Comparison of ENCODE assay signal across 33 cellular contexts in the genomic region with DNA sequence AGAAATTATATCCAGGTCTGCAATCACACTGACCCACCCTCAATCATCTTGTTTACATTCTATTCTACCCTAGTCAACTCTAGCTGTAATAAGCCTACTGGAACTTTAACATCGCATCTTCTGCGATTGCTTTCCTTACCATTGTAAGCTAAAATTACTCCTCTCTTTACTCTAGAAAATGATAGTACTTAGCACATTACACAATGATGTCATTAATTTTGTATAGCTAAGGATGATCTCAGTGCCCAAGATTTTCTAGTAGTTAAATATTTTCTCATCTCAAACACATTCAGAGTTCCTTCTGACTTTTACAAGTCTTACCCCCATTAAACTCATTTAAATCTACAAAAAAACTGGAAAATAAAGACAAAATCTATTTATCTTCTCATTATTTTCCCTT. TPM values are rescaled to one million over a fixed set of nuclear protein-coding genes. Genes with fewer than 3 reads are reported as not detected.
DNase-seq lines count a peak whose midpoint lies in the region; ATAC-seq, FAIRE-seq and TF ChIP-seq lines count a peak whose summit lies in the region.
"Had no signal": no experiment of that assay in that cellular context is flagged by ENCODE, and none has a peak within 500 bp of the region (broad histone marks: within the 10 kb centered on the region; RNA-seq: fewer than 3 reads in every experiment).

No MANE protein-coding gene starts in this region.

- no peaks in the 10 kb centered on the region for H4K20me1 ChIP-seq in HepG2 (ENCODE audit: insufficient read depth, low read length)

- no peak for TF ChIP-seq RAD21 in HepG2 (CRISPR knock-in tag; IDR thresholded peaks at IDR 0.05)

- H3K4me3 ChIP-seq in HepG2 (replicated peaks in 1 of 3; ENCODE audit: insufficient read depth in 1 of 3, low read depth in 2 of 3, low read length in 3 of 3): no peak overlapping the region
- no peak overlapping the region for H3K4me3 ChIP-seq in right lobe of liver
- no peak overlapping the region for H3K4me3 ChIP-seq in esophagus muscularis mucosa
- H3K4me3 ChIP-seq: neural progenitor cell, pancreas, suprapubic skin, upper lobe of right lung had no signal

- POLR2A ChIA-PET in HepG2 (lab: Yijun Ruan, JAX): no interaction called here

- no peaks in the 10 kb centered on the region for H3K36me3 ChIP-seq in HepG2 (replicated peaks in 1 of 2; ENCODE audit: control insufficient read depth in 1 of 2, insufficient read depth in 2 of 2, low read length in 2 of 2)
- H3K36me3 ChIP-seq in right lobe of liver: no peaks in the 10 kb centered on the region
- no peaks in the 10 kb centered on the region for H3K36me3 ChIP-seq in esophagus muscularis mucosa
- H3K36me3 ChIP-seq: BE2C, brain microvascular endothelial cell, neural progenitor cell, pancreas, suprapubic skin had no signal

- WGBS in HepG2 (ENCODE audit: low lambda C conversion rate): 95% methylated on average over 2 of the region's 2 CpGs
- 87% methylated on average over 2 of the region's 2 CpGs for WGBS in right lobe of liver (ENCODE audit: insufficient coverage, low coverage, low lambda C conversion rate, missing lambda C conversion rate)
- WGBS in esophagus muscularis mucosa: 89% methylated on average over 2 of the region's 2 CpGs

- TF ChIP-seq CTCF in HepG2 (CRISPR knock-in tag; IDR thresholded peaks at IDR 0.05): no peak
- TF ChIP-seq CTCF in right lobe of liver (IDR thresholded peaks at IDR 0.05): no peak
- no peak for TF ChIP-seq CTCF in esophagus muscularis mucosa (IDR thresholded peaks at IDR 0.05)

- in situ Hi-C loops in HepG2 (cut with HindIII; ENCODE audit: extremely low pct_ligation_motif_present, low pct_unique_long_range_greater_than_20kb): no loop called here

- CTCF ChIA-PET in HepG2 (lab: Yijun Ruan, JAX; ENCODE audit: low intra/inter-chr PET ratio, low total read pairs): no interaction called here

- no peaks in the 10 kb centered on the region for H3K79me2 ChIP-seq in HepG2 (ENCODE audit: insufficient read depth, low read length)

- no peak overlapping the region for H2AFZ ChIP-seq in HepG2 (ENCODE audit: low read length)
- H2AFZ ChIP-seq: neural progenitor cell had no signal

- intact Hi-C loops in HepG2 (cut with micrococcal nuclease; ENCODE audit: unreplicated experiment) (no loop called here), right lobe of liver (cut with DNase I) (no loop called here), esophagus muscularis mucosa (cut with DNase I) (no loop called here), sciatic nerve (cut with DNase I) (no loop called here)

- H3K4me2 ChIP-seq in HepG2 (ENCODE audit: low read depth, low read length): no peak overlapping the region
- H3K4me2 ChIP-seq: neural progenitor cell had no signal

- TF ChIP-seq EP300 in HepG2 (IDR thresholded peaks at IDR 0.05; ENCODE audit: low read depth in 2 of 2, low read length in 2 of 2) (no peak), HepG2 (CRISPR knock-in tag; IDR thresholded peaks at IDR 0.05; ENCODE audit: borderline replicate concordance) (no peak), esophagus muscularis mucosa (IDR thresholded peaks at IDR 0.05) (no peak)

- H3K27ac ChIP-seq in HepG2 (ENCODE audit: extremely low read length, insufficient read depth, low read length) (no peak overlapping the region), right lobe of liver (no peak overlapping the region), esophagus muscularis mucosa (replicated peaks in 1 of 4) (no peak overlapping the region)
- H3K27ac ChIP-seq: brain microvascular endothelial cell, neural progenitor cell, pancreas, suprapubic skin, upper lobe of right lung, VCaP had no signal

- no peaks in the 10 kb centered on the region for H3K27me3 ChIP-seq in HepG2 (ENCODE audit: control insufficient read depth in 1 of 2, insufficient read depth in 2 of 2, low read length in 2 of 2)
- H3K27me3 ChIP-seq in right lobe of liver: no peaks in the 10 kb centered on the region
- no peaks in the 10 kb centered on the region for H3K27me3 ChIP-seq in esophagus muscularis mucosa
- H3K27me3 ChIP-seq: BE2C, brain microvascular endothelial cell, neural progenitor cell, pancreas, suprapubic skin, upper lobe of right lung had no signal

- no peaks in the 10 kb centered on the region for H3K4me1 ChIP-seq in HepG2 (ENCODE audit: insufficient read depth, low read length)
- H3K4me1 ChIP-seq in right lobe of liver: no peaks in the 10 kb centered on the region
- no peaks in the 10 kb centered on the region for H3K4me1 ChIP-seq in esophagus muscularis mucosa
- H3K4me1 ChIP-seq: BE2C, neural progenitor cell, pancreas, suprapubic skin, upper lobe of right lung had no signal

- DNase-seq in HepG2 (ENCODE audit: low spot score) (no peak), right lobe of liver (no peak), NCI-H69 (lab: John Stamatoyannopoulos, UW) (peak; percentile 92), iris pigment epithelial cell (ENCODE audit: low read depth) (peak; percentile 44), NK-92 (lab: John Stamatoyannopoulos, UW; ENCODE audit: unreplicated experiment) (no peak), esophagus muscularis mucosa (ENCODE audit: extremely low spot score) (no peak), sciatic nerve (ENCODE audit: low spot score) (no peak)
- DNase-seq: activated CD4-positive, alpha-beta T cell treated with anti-CD3 and anti-CD28 coated beads for 36 hours; activated CD8-positive, alpha-beta T cell treated with anti-CD3 and anti-CD28 coated beads, Interleukin-2, amount 10 ng/mL, durations not matched to agents 7 days and 5 days; activated naive CD4-positive, alpha-beta T cell treated with anti-CD3 and anti-CD28 coated beads for 36 hours; amniotic stem cell; BE2C; brain microvascular endothelial cell; CD8-positive, alpha-beta T cell; cerebellar nuclear complex; DMS 273 treated with DMSO at 0.1 percent for 48 hours; immature natural killer cell; left ventricle myocardium superior; NCI-H1694 treated with DMSO at 0.1 percent for 48 hours; NCI-H2227 treated with DMSO at 0.1 percent for 48 hours; NCI-H526 treated with DMSO at 0.1 percent for 48 hours; pancreas; retina; SHP77; stimulated activated CD4-positive, alpha-beta T cell treated with anti-CD3 and anti-CD28 coated beads, Interleukin-1b, Interleukin-23, amount 100 ng/mL, for 48 hours; stimulated activated naive CD4-positive, alpha-beta T cell treated with Interleukin-2 at 50 U/mL for 16 hours; upper lobe of right lung had no signal

- BruUV-seq in HepG2 (replicated peaks; lab: Mats Ljungman, UMichigan): no TSS peak

- H3K9ac ChIP-seq in HepG2 (ENCODE audit: insufficient read depth, low read depth, low read length): no peak overlapping the region
- H3K9ac ChIP-seq: neural progenitor cell had no signal

- H3K9me3 ChIP-seq in HepG2 (ENCODE audit: low read length): no peaks in the 10 kb centered on the region
- H3K9me3 ChIP-seq in right lobe of liver: no peaks in the 10 kb centered on the region
- no peaks in the 10 kb centered on the region for H3K9me3 ChIP-seq in esophagus muscularis mucosa
- H3K9me3 ChIP-seq: BE2C, pancreas, suprapubic skin, upper lobe of right lung had no signal

- TF ChIP-seq POLR2A in HepG2 (IDR thresholded peaks at IDR 0.05; ENCODE audit: insufficient read depth in 1 of 2, low read depth in 2 of 2, low read length in 2 of 2) (no peak), right lobe of liver (IDR thresholded peaks at IDR 0.05) (no peak), esophagus muscularis mucosa (IDR thresholded peaks at IDR 0.05; ENCODE audit: low read depth) (no peak)

- ATAC-seq in HepG2: no peak
- ATAC-seq in right lobe of liver: no peak
- ATAC-seq in sciatic nerve: no peak
- ATAC-seq in HG03460 (IDR thresholded peaks at IDR 0.05; ENCODE audit: unreplicated experiment): no peak
- ATAC-seq: activated CD4-positive, alpha-beta T cell treated with anti-CD3 and anti-CD28 coated beads for 36 hours; activated CD8-positive, alpha-beta T cell treated with anti-CD3 and anti-CD28 coated beads, Interleukin-2, amount 10 ng/mL, durations not matched to agents 7 days and 5 days; CD8-positive, alpha-beta T cell; left ventricle myocardium superior; Panc1; pancreas; upper lobe of right lung had no signal

- FAIRE-seq in HepG2 (lab: Jason Lieb, UNC): no peak
- FAIRE-seq: pancreas had no signal

TF ChIP-seq in HepG2, 621 proteins besides CTCF, POLR2A, EP300 and RAD21:
- no peak for TF ChIP-seq ZNF263 (CRISPR knock-in tag; IDR thresholded peaks at IDR 0.05)
- peak; percentile 85 for TF ChIP-seq ATF7 (IDR thresholded peaks at IDR 0.05)
- TF ChIP-seq ATF7 (CRISPR knock-in tag; IDR thresholded peaks at IDR 0.05): no peak

RNA-seq across cellular contexts. Expression of gene CTSC, which starts 39.6 kb away (rescaled TPM):
- total RNA-seq in HepG2 (2016; rRNA removed; fragmentation: Illumina TruSeq; extraction: Trizol) (69.3 and 144 TPM in 2 replicates), right lobe of liver (10 to 100 TPM; 20.1 to 68.0 (median 42.8) TPM), esophagus muscularis mucosa (10 to 100 TPM; 22.1 to 59.0 (median 24.9) TPM), sciatic nerve (85.2 TPM)
- 10.1 and 12.6 TPM in 2 replicates for total RNA-seq in HepG2 (2016; cell fraction: cytosol; rRNA removed; fragmentation: Illumina TruSeq; extraction: Trizol; ENCODE audit: low read depth)
- 73.3 and 148 TPM in 2 replicates for total RNA-seq in HepG2 (2016; cell fraction: insoluble cytoplasmic fraction; rRNA removed; fragmentation: Illumina TruSeq; extraction: Trizol)
- 17.2 and 21.5 TPM in 2 replicates for total RNA-seq in HepG2 (2016; cell fraction: membrane; rRNA removed; fragmentation: Illumina TruSeq; extraction: Trizol)
- 143 and 153 TPM in 2 replicates for total RNA-seq in HepG2 (2016; cell fraction: nucleus; rRNA removed; fragmentation: Illumina TruSeq; extraction: Trizol)
- 151 and 210 TPM in 2 replicates for polyA plus RNA-seq in HepG2 (2011; rRNA removed)
- polyA plus RNA-seq in HepG2 (2011; cell fraction: cytosol; rRNA removed): 144 and 152 TPM in 2 replicates
- polyA plus RNA-seq in HepG2 (2011; cell fraction: nucleus; rRNA removed): 49.6 and 56.2 TPM in 2 replicates
- polyA plus RNA-seq in HepG2 (2012): 102 and 112 TPM in 2 replicates
- polyA plus RNA-seq in HepG2 (2016; cell fraction: cytosol; fragmentation: Illumina TruSeq; extraction: Trizol; ENCODE audit: low read depth): 12.9 TPM in 2 replicates
- 79.7 and 80.7 TPM in 2 replicates for polyA plus RNA-seq in HepG2 (2016; cell fraction: insoluble cytoplasmic fraction; fragmentation: Illumina TruSeq; extraction: Trizol; ENCODE audit: low read depth)
- 19.3 and 20.8 TPM in 2 replicates for polyA plus RNA-seq in HepG2 (2016; cell fraction: membrane; fragmentation: Illumina TruSeq; extraction: Trizol; ENCODE audit: low read depth)
- 187 and 211 TPM in 2 replicates for polyA plus RNA-seq in HepG2 (2016; cell fraction: nucleus; fragmentation: Illumina TruSeq; extraction: Trizol; ENCODE audit: insufficient read depth, low read depth)
- polyA minus RNA-seq in HepG2 (2011; rRNA and poly(A)+ RNA removed; ENCODE audit: low replicate concordance): 63.5 and 157 TPM in 2 replicates
- polyA minus RNA-seq in HepG2 (2011; cell fraction: cytosol; rRNA and poly(A)+ RNA removed): 116 and 179 TPM in 2 replicates
- 87.6 and 93.5 TPM in 2 replicates for polyA minus RNA-seq in HepG2 (2011; cell fraction: nucleus; rRNA and poly(A)+ RNA removed)
- total RNA-seq: G401 had no signal

Comparison
In these comparisons a context has a peak if more than half of its experiments do, and no peak if none do; other contexts are left out.
1. DNase-seq: peak in NCI-H69 (single experiment) and iris pigment epithelial cell (single experiment); none in HepG2 (single experiment), right lobe of liver (0 of 3), NK-92 (single experiment), esophagus muscularis mucosa (single experiment) and sciatic nerve (single experiment).